Comparison of ENCODE assay signal across 14 cellular contexts in the genomic region with DNA sequence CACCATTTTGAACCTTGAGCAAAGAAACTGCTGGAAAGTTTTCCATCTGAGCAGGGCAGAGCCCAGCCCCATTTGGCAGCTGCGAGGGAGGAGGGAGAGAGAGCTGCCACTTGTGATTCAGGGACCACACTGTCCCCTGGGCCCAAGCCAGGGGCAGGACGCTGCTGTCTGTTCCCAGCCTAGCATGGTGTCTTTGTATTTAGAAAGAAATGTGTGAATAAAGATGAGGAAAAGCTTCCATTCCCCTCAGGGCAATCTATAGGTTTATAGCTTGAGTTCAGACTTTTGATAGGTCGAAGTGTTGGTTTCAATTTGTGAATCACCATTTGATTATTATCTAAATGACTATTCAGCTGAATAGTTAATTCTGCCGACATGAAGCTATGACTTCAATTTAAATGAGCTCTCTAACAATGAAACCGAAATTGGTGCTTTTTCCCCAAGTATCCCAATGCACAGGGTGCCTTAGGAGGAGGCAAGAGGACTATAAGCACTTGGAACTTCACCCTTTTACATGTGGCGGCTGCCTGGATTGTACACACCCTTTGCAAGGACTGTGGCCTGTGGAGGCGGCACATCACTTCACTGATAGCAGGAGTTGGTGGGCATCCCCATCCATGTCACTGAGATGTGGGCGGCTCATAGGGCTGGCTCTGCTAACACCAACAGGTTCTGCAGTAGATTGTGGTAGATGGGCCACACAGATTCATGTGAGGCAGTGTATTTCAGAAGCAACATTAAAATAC.
DNase-seq lines count a peak whose midpoint lies in the region; ATAC-seq and TF ChIP-seq lines count a peak whose summit lies in the region.
"Had no signal": no experiment of that assay in that cellular context is flagged by ENCODE, and none has a peak within 500 bp of the region (broad histone marks: within the 10 kb centered on the region; RNA-seq: fewer than 3 reads in every experiment).

No MANE protein-coding gene starts in this region.

- POLR2A ChIA-PET in HEK293T (lab: Yijun Ruan, JAX) = no interaction called here

- no peak for DNase-seq in activated T-cell treated with anti-CD3 and anti-CD28 coated beads, Interleukin-2, amount 50 U/mL, for 4 hours
- no peak for DNase-seq in activated T-cell treated with anti-CD3 and anti-CD28 coated beads for 4 hours
- peak; percentile 61 to 65 for DNase-seq in activated T-cell treated with anti-CD3 and anti-CD28 coated beads, Interleukin-2, amount 50 U/mL, for 48 hours
- peak in 36 of 51 donors; percentile 4 to 79 (median 44) for DNase-seq in hypothalamus (lab: John Stamatoyannopoulos, UW)
- peak; percentile 5 to 14 for DNase-seq in stimulated activated CD8-positive, alpha-beta memory T cell treated with anti-CD3 and anti-CD28 coated beads, Interleukin-2, amount 100 ng/mL, for 48 hours (ENCODE audit: low read depth in 2 of 2)
- DNase-seq in HEK293T (ENCODE audit: extremely low spot score) = no peak
- DNase-seq in NCI-H510A (lab: John Stamatoyannopoulos, UW) = no peak
- no peak for DNase-seq in germinal center (ENCODE audit: low spot score)
- DNase-seq: Calu3, GDM1, HFFc6, lower lobe of right lung, NCI-H2107 had no signal

- no peaks in the 10 kb centered on the region for H3K9me3 Mint-ChIP-seq in activated T-cell treated with anti-CD3 and anti-CD28 coated beads, Interleukin-2, amount 50 U/mL, for 4 hours
- H3K9me3 Mint-ChIP-seq: neural crest cell had no signal

- H3K27me3 Mint-ChIP-seq in activated T-cell treated with anti-CD3 and anti-CD28 coated beads, Interleukin-2, amount 50 U/mL, for 4 hours (ENCODE audit: low read depth) = no peaks in the 10 kb centered on the region

- H3K4me1 Mint-ChIP-seq in activated T-cell treated with anti-CD3 and anti-CD28 coated beads, Interleukin-2, amount 50 U/mL, for 4 hours (ENCODE audit: low read depth) = peaks cover 22% of the 10 kb centered on the region

- no peak overlapping the region for H3K4me3 Mint-ChIP-seq in activated T-cell treated with anti-CD3 and anti-CD28 coated beads, Interleukin-2, amount 50 U/mL, for 4 hours
- H3K4me3 Mint-ChIP-seq: HFFc6, neural crest cell had no signal

- CTCF ChIA-PET in HEK293T (lab: Yijun Ruan, JAX) = interaction anchor here (1.0 kb wide), 1 partner anchor 297 kb away, joined by 3 read pairs; no protein-coding TSS in a partner anchor

- ATAC-seq in activated T-cell treated with anti-CD3 and anti-CD28 coated beads, Interleukin-2, amount 50 U/mL, for 4 hours = peak; percentile 57 to 60
- ATAC-seq: lower lobe of right lung had no signal

- peaks cover 10% of the 10 kb centered on the region for H3K36me3 Mint-ChIP-seq in activated T-cell treated with anti-CD3 and anti-CD28 coated beads, Interleukin-2, amount 50 U/mL, for 4 hours (ENCODE audit: insufficient read depth)

TF ChIP-seq in HEK293T, 16 proteins besides CTCF, POLR2A, EP300 and RAD21:
- TF ChIP-seq ELF4 (IDR thresholded peaks at IDR 0.05) = no peak
- TF ChIP-seq, protein P1, sequence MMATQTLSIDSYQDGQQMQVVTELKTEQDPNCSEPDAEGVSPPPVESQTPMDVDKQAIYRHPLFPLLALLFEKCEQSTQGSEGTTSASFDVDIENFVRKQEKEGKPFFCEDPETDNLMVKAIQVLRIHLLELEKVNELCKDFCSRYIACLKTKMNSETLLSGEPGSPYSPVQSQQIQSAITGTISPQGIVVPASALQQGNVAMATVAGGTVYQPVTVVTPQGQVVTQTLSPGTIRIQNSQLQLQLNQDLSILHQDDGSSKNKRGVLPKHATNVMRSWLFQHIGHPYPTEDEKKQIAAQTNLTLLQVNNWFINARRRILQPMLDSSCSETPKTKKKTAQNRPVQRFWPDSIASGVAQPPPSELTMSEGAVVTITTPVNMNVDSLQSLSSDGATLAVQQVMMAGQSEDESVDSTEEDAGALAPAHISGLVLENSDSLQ (IDR thresholded peaks at IDR 0.05) = no peak
- no peak for TF ChIP-seq SP1 (IDR thresholded peaks at IDR 0.05)
- TF ChIP-seq LEF1 (IDR thresholded peaks at IDR 0.05; ENCODE audit: borderline replicate concordance) = no peak
- TF ChIP-seq NFRKB (IDR thresholded peaks at IDR 0.05) = no peak
- TF ChIP-seq BHLHE40 (IDR thresholded peaks at IDR 0.05; ENCODE audit: borderline replicate concordance) = no peak
- no peak for TF ChIP-seq CTBP1 (IDR thresholded peaks at IDR 0.05; ENCODE audit: borderline replicate concordance)
- no peak for TF ChIP-seq ZNF384 (IDR thresholded peaks at IDR 0.05)
- no peak for TF ChIP-seq L3MBTL2 (conservative IDR thresholded peaks at IDR 0.05)
- TF ChIP-seq TARDBP (IDR thresholded peaks at IDR 0.05) = no peak
- TF ChIP-seq ARNT (IDR thresholded peaks at IDR 0.05) = no peak
TF ChIP-seq in HEK293T: peak in this region for 0.

Comparison
In these comparisons a context has a peak if more than half of its experiments do, and no peak if none do; other contexts are left out.
1. DNase-seq: peak in activated T-cell treated with anti-CD3 and anti-CD28 coated beads, Interleukin-2, amount 50 U/mL, for 48 hours (2 of 2), hypothalamus (36 of 51) and stimulated activated CD8-positive, alpha-beta memory T cell treated with anti-CD3 and anti-CD28 coated beads, Interleukin-2, amount 100 ng/mL, for 48 hours (2 of 2); none in activated T-cell treated with anti-CD3 and anti-CD28 coated beads, Interleukin-2, amount 50 U/mL, for 4 hours (single experiment), activated T-cell treated with anti-CD3 and anti-CD28 coated beads for 4 hours (single experiment), HEK293T (single experiment), NCI-H510A (single experiment) and germinal center (single experiment).